In the genomic region with DNA sequence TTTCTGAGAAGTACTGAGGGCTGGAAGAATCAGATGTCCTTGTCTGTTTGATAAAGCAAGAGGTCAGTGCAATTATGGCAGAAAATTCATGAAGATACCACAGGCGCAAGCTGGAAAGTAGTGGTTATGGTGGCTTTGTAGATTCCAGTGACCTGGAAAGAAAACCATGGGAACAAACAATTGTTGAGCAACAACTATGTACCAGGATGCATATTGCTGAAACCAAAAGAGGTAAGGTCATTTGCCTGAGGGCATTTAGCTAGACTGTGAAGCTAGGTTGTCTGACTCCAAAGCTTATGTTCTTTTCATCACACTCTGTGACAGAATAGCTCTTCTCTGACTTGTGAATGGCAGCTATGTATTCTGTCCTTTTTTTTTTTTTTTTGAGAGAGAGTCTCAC, we compare ENCODE assay signal across 2 cellular contexts.
TF ChIP-seq lines count a peak whose summit lies in the region.

No MANE protein-coding gene starts in this region.

TF ChIP-seq in liver, 16 proteins besides CTCF, POLR2A, EP300 and RAD21 (continued from another document):
- TF ChIP-seq, protein P1, sequence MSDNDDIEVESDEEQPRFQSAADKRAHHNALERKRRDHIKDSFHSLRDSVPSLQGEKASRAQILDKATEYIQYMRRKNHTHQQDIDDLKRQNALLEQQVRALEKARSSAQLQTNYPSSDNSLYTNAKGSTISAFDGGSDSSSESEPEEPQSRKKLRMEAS (IDR thresholded peaks at IDR 0.05), result peak; percentile 12
- TF ChIP-seq EGR1 (IDR thresholded peaks at IDR 0.05; ENCODE audit: low read depth in 2 of 2), result no peak
- no peak for TF ChIP-seq JUND (IDR thresholded peaks at IDR 0.05)
- TF ChIP-seq, protein P2, sequence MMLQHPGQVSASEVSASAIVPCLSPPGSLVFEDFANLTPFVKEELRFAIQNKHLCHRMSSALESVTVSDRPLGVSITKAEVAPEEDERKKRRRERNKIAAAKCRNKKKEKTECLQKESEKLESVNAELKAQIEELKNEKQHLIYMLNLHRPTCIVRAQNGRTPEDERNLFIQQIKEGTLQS (IDR thresholded peaks at IDR 0.05), result no peak
- peak; percentile 82 for TF ChIP-seq YY1 (IDR thresholded peaks at IDR 0.05)
- TF ChIP-seq, protein P3, sequence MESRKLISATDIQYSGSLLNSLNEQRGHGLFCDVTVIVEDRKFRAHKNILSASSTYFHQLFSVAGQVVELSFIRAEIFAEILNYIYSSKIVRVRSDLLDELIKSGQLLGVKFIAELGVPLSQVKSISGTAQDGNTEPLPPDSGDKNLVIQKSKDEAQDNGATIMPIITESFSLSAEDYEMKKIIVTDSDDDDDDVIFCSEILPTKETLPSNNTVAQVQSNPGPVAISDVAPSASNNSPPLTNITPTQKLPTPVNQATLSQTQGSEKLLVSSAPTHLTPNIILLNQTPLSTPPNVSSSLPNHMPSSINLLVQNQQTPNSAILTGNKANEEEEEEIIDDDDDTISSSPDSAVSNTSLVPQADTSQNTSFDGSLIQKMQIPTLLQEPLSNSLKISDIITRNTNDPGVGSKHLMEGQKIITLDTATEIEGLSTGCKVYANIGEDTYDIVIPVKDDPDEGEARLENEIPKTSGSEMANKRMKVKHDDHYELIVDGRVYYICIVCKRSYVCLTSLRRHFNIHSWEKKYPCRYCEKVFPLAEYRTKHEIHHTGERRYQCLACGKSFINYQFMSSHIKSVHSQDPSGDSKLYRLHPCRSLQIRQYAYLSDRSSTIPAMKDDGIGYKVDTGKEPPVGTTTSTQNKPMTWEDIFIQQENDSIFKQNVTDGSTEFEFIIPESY (IDR thresholded peaks at IDR 0.05), result no peak
- TF ChIP-seq TAF1 (conservative IDR thresholded peaks at IDR 0.05), result no peak
- TF ChIP-seq FOXA2 (IDR thresholded peaks at IDR 0.05), result peak; percentile 24
- no peak for TF ChIP-seq HNF4G (IDR thresholded peaks at IDR 0.05)
- TF ChIP-seq HNF4A (conservative IDR thresholded peaks at IDR 0.05), result peak; percentile 53 to 64
- peak; percentile 46 for TF ChIP-seq SP1 (IDR thresholded peaks at IDR 0.05)
- TF ChIP-seq FOXA1 (IDR thresholded peaks at IDR 0.05), result no peak

TF ChIP-seq in HepG2, 621 proteins besides CTCF, POLR2A, EP300 and RAD21 (continued from another document):
- TF ChIP-seq, protein P4, sequence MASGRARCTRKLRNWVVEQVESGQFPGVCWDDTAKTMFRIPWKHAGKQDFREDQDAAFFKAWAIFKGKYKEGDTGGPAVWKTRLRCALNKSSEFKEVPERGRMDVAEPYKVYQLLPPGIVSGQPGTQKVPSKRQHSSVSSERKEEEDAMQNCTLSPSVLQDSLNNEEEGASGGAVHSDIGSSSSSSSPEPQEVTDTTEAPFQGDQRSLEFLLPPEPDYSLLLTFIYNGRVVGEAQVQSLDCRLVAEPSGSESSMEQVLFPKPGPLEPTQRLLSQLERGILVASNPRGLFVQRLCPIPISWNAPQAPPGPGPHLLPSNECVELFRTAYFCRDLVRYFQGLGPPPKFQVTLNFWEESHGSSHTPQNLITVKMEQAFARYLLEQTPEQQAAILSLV (CRISPR knock-in tag; IDR thresholded peaks at IDR 0.05; ENCODE audit: borderline replicate concordance), result no peak
- TF ChIP-seq, protein P5, sequence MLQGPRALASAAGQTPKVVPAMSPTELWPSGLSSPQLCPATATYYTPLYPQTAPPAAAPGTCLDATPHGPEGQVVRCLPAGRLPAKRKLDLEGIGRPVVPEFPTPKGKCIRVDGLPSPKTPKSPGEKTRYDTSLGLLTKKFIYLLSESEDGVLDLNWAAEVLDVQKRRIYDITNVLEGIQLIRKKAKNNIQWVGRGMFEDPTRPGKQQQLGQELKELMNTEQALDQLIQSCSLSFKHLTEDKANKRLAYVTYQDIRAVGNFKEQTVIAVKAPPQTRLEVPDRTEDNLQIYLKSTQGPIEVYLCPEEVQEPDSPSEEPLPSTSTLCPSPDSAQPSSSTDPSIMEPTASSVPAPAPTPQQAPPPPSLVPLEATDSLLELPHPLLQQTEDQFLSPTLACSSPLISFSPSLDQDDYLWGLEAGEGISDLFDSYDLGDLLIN (CRISPR knock-in tag; IDR thresholded peaks at IDR 0.05; ENCODE audit: borderline replicate concordance), result no peak
- TF ChIP-seq IKZF1 (IDR thresholded peaks at IDR 0.05), result no peak
